Comparison of ENCODE assay signal across 1 cellular context in genomic region chr14:80941241-80942157, GRCh38.
A peak's percentile ranks its signal among the peaks of the same experiment; 100 is the strongest.
TF ChIP-seq lines count a peak whose summit lies in the region.

CEP128 (minus strand) TSS chr14:80941738.

TF ChIP-seq in HepG2, 621 proteins besides CTCF, POLR2A, EP300 and RAD21 (continued from another document and continues in another):
- TF ChIP-seq HINFP (CRISPR knock-in tag; IDR thresholded peaks at IDR 0.05; ENCODE audit: low read depth) = no peak
- 0 out of 2 replicates have a peak, but pooled peaks have one; percentile 21 for TF ChIP-seq POGZ (CRISPR knock-in tag; IDR thresholded peaks at IDR 0.05)
- TF ChIP-seq MNT (IDR thresholded peaks at IDR 0.05) = 0 out of 2 replicates have a peak, but pooled peaks have one; percentile 14
- no peak for TF ChIP-seq NPAS2 (CRISPR knock-in tag; IDR thresholded peaks at IDR 0.05; ENCODE audit: borderline replicate concordance)
- TF ChIP-seq E2F2 (CRISPR knock-in tag; IDR thresholded peaks at IDR 0.05; ENCODE audit: borderline replicate concordance) = 0 out of 2 replicates have a peak, but pooled peaks have one; percentile 63
- TF ChIP-seq THAP9 (CRISPR knock-in tag; IDR thresholded peaks at IDR 0.05; ENCODE audit: borderline replicate concordance) = 0 out of 2 replicates have a peak, but pooled peaks have one; percentile 25
- 0 out of 2 replicates have a peak, but pooled peaks have one; percentile 71 for TF ChIP-seq ELF4 (CRISPR knock-in tag; IDR thresholded peaks at IDR 0.05; ENCODE audit: borderline replicate concordance)
- peak; percentile 77 for TF ChIP-seq KAT8 (CRISPR knock-in tag; IDR thresholded peaks at IDR 0.05)
- TF ChIP-seq ZNF788 (CRISPR knock-in tag; IDR thresholded peaks at IDR 0.05; ENCODE audit: borderline replicate concordance) = 0 out of 2 replicates have a peak, but pooled peaks have one; percentile 27
- no peak for TF ChIP-seq CBFB (CRISPR knock-in tag; IDR thresholded peaks at IDR 0.05)
- no peak for TF ChIP-seq CERS6 (CRISPR knock-in tag; IDR thresholded peaks at IDR 0.05)
- TF ChIP-seq NR1H2 (CRISPR knock-in tag; IDR thresholded peaks at IDR 0.05; ENCODE audit: borderline replicate concordance, low read depth) = no peak
- peak; percentile 69; the same call in 1 of the 2 replicates for TF ChIP-seq IRF2 (CRISPR knock-in tag; IDR thresholded peaks at IDR 0.05)
- no peak for TF ChIP-seq MAFG (CRISPR knock-in tag; IDR thresholded peaks at IDR 0.05)
- 0 out of 2 replicates have a peak, but pooled peaks have one; percentile 14 for TF ChIP-seq FOXK2 (IDR thresholded peaks at IDR 0.05)
- TF ChIP-seq ZSCAN20 (CRISPR knock-in tag; IDR thresholded peaks at IDR 0.05; ENCODE audit: borderline replicate concordance) = no peak
- TF ChIP-seq RFX1 (IDR thresholded peaks at IDR 0.05) = peak; percentile 58; the same call in 1 of the 2 replicates
- TF ChIP-seq KLF16 (CRISPR knock-in tag; IDR thresholded peaks at IDR 0.05) = peak in 1 of 2 experiments; percentile 45; a peak in 1 of 4 replicates
- TF ChIP-seq HDAC1 (CRISPR knock-in tag; IDR thresholded peaks at IDR 0.05) = peak; percentile 98
- TF ChIP-seq THAP11 (CRISPR knock-in tag; IDR thresholded peaks at IDR 0.05) = peak; percentile 99
- peak; percentile 25 for TF ChIP-seq HNRNPLL (IDR thresholded peaks at IDR 0.05; ENCODE audit: low read depth, low read length, poor library complexity, severe bottlenecking)
- peak; percentile 99 for TF ChIP-seq ARID4A (CRISPR knock-in tag; IDR thresholded peaks at IDR 0.05; ENCODE audit: borderline replicate concordance)
- TF ChIP-seq ZNF891 (CRISPR knock-in tag; IDR thresholded peaks at IDR 0.05) = peak; percentile 51; the same call in 1 of the 2 replicates
- TF ChIP-seq ARNTL (CRISPR knock-in tag; IDR thresholded peaks at IDR 0.05) = no peak
- TF ChIP-seq NFYC (CRISPR knock-in tag; IDR thresholded peaks at IDR 0.05) = peak; percentile 25; the same call in 1 of the 2 replicates
- TF ChIP-seq ZNF224 (CRISPR knock-in tag; IDR thresholded peaks at IDR 0.05) = no peak
- TF ChIP-seq ZFP62 (CRISPR knock-in tag; IDR thresholded peaks at IDR 0.05) = no peak
- peak; percentile 29 for TF ChIP-seq XRCC5 (optimal IDR thresholded peaks at IDR 0.05; ENCODE audit: low read length)
- no peak for TF ChIP-seq ZNF263 (CRISPR knock-in tag; IDR thresholded peaks at IDR 0.05)
- TF ChIP-seq MXD1 (CRISPR knock-in tag; IDR thresholded peaks at IDR 0.05) = peak; percentile 33; the same call in 1 of the 2 replicates
- TF ChIP-seq ZMAT5 (CRISPR knock-in tag; IDR thresholded peaks at IDR 0.05; ENCODE audit: borderline replicate concordance, low read depth) = no peak
- TF ChIP-seq ZNF34 (CRISPR knock-in tag; IDR thresholded peaks at IDR 0.05; ENCODE audit: borderline replicate concordance) = no peak
- TF ChIP-seq PHF20 (CRISPR knock-in tag; IDR thresholded peaks at IDR 0.05) = peak; percentile 45; the same call in 1 of the 2 replicates
- 0 out of 2 replicates have a peak, but pooled peaks have one; percentile 23 for TF ChIP-seq PRDM15 (CRISPR knock-in tag; IDR thresholded peaks at IDR 0.05)
- TF ChIP-seq ZBTB10 (CRISPR knock-in tag; IDR thresholded peaks at IDR 0.05; ENCODE audit: borderline replicate concordance) = no peak
